In genomic region chr2:94984964-94985575, GRCh38 we compare ENCODE assay signal across 23 cellular contexts. TPM values are rescaled to one million over a fixed set of nuclear protein-coding genes. Genes with fewer than 3 reads are reported as not detected.
"Had no signal": no experiment of that assay in that cellular context is flagged by ENCODE, and none has a peak within 500 bp of the region (broad histone marks: within the 10 kb centered on the region; RNA-seq: fewer than 3 reads in every experiment).

No MANE protein-coding gene starts in this region.

- DNase-seq: activated CD4-positive, alpha-beta memory T cell treated with anti-CD3 and anti-CD28 coated beads, Interleukin-2, amount 10 ng/mL, durations not matched to agents 7 days and 5 days; activated CD4-positive, alpha-beta T cell treated with anti-CD3 and anti-CD28 coated beads for 36 hours; activated naive CD4-positive, alpha-beta T cell; aorta; kidney; midbrain; naive B cell; right lobe of liver; spleen; stimulated activated CD4-positive, alpha-beta T cell treated with anti-CD3 and anti-CD28 coated beads, Interleukin-1b, Interleukin-23, amount 100 ng/mL, for 48 hours; stimulated activated naive B cell treated with anti-CD40 and anti-IgM and Interleukin-4, amounts not matched to agents 10 μg/mL and 1 μg/mL and 100 μg/mL, for 72 hours; T-helper 1 cell; upper lobe of right lung; WERI-Rb-1 had no signal

- H3K4me1 ChIP-seq: breast epithelium, right lobe of liver, spleen, upper lobe of right lung had no signal

- H3K4me1 Mint-ChIP-seq: activated CD4-positive, alpha-beta T cell treated with anti-CD3 and anti-CD28 coated beads for 36 hours; naive B cell; stimulated activated naive B cell treated with anti-CD40 and anti-IgM and Interleukin-4, amounts not matched to agents 10 μg/mL and 1 μg/mL and 100 μg/mL, for 72 hours had no signal

- H3K79me2 ChIP-seq: hepatocyte had no signal

- H2AFZ ChIP-seq: hepatocyte had no signal

- ATAC-seq: activated CD4-positive, alpha-beta T cell treated with anti-CD3 and anti-CD28 coated beads for 36 hours; right lobe of liver; stimulated activated naive B cell treated with anti-CD40 and anti-IgM and Interleukin-4, amounts not matched to agents 10 μg/mL and 1 μg/mL and 100 μg/mL, for 72 hours; upper lobe of right lung had no signal

- H3K9me3 ChIP-seq: breast epithelium, neutrophil, right lobe of liver, spleen, upper lobe of right lung had no signal

- H3K27ac ChIP-seq: breast epithelium, dorsolateral prefrontal cortex, hepatocyte, neutrophil, right lobe of liver, spleen, upper lobe of right lung, WERI-Rb-1 had no signal

- H3K36me3 Mint-ChIP-seq: naive B cell; stimulated activated naive B cell treated with anti-CD40 and anti-IgM and Interleukin-4, amounts not matched to agents 10 μg/mL and 1 μg/mL and 100 μg/mL, for 72 hours had no signal

- H3K27ac Mint-ChIP-seq: activated CD4-positive, alpha-beta memory T cell treated with anti-CD3 and anti-CD28 coated beads, Interleukin-2, amount 10 ng/mL, durations not matched to agents 7 days and 5 days; activated CD4-positive, alpha-beta T cell treated with anti-CD3 and anti-CD28 coated beads for 36 hours; naive B cell; progenitor cell of endocrine pancreas; stimulated activated naive B cell treated with anti-CD40 and anti-IgM and Interleukin-4, amounts not matched to agents 10 μg/mL and 1 μg/mL and 100 μg/mL, for 72 hours had no signal

- H3K9me3 Mint-ChIP-seq: activated CD4-positive, alpha-beta memory T cell treated with anti-CD3 and anti-CD28 coated beads, Interleukin-2, amount 10 ng/mL, durations not matched to agents 7 days and 5 days; stimulated activated naive B cell treated with anti-CD40 and anti-IgM and Interleukin-4, amounts not matched to agents 10 μg/mL and 1 μg/mL and 100 μg/mL, for 72 hours had no signal

- H3K4me3 ChIP-seq: breast epithelium, dorsolateral prefrontal cortex, hepatocyte, right lobe of liver, spleen, upper lobe of right lung had no signal

- H3K36me3 ChIP-seq: breast epithelium, neutrophil, right lobe of liver, spleen, upper lobe of right lung, WERI-Rb-1 had no signal

- H3K27me3 ChIP-seq: hepatocyte, right lobe of liver, upper lobe of right lung had no signal

- H3K4me3 Mint-ChIP-seq: activated CD4-positive, alpha-beta memory T cell treated with anti-CD3 and anti-CD28 coated beads, Interleukin-2, amount 10 ng/mL, durations not matched to agents 7 days and 5 days; activated CD4-positive, alpha-beta T cell treated with anti-CD3 and anti-CD28 coated beads for 36 hours; naive B cell; stimulated activated naive B cell treated with anti-CD40 and anti-IgM and Interleukin-4, amounts not matched to agents 10 μg/mL and 1 μg/mL and 100 μg/mL, for 72 hours had no signal

- H3K4me2 ChIP-seq: hepatocyte had no signal

RNA-seq across cellular contexts. Expression of gene MAL, which starts 40.4 kb away (rescaled TPM):
- total RNA-seq: fibroblast of lung, frontal cortex, liver, progenitor cell of endocrine pancreas, temporal lobe had no signal
